Comparison of ENCODE assay signal across 8 cellular contexts in the genomic region with DNA sequence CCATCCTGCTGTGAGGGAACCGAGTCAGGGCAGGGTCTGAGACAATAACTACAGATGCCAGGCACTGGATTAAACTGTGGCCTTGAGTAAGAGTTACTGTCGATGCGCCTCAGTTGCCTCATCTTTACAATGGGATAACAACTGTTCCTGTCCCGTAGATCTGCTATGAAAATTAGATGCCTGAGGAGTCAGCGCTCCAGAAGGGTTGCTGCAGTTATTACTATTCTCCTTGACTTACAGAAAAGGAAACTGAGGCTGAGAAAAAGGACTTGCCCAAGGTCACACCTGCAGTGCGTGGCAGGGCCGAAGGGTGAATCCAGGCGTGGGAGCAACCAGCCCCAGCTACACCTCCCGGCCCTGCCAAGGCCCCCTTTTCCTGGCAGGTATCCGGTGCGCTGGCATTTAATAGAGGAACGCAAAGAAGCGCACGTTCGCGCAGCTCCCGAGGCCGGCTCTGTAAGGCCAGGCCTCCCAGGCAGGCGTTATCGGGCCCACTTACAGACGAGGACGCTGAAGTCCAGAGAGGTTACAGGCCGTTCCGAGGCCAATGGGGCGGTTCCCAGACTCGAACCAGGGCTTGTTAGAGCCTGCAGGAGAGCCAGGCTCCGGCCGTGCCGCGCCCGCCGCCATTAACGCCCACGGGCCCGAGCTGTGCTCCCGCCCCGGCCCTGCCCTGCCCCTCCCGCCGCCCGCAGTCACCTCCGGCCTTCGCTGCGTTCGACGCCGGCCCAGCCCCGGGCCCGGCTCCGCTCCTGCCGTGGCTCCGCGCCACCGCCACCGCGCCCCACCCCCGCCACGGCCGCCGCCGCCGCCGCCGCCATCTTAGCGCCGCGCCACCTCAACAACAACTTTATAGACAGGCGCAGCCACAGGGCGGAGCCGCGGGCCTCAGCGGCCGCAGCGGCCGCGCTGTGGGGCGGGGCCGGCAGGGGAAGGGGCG. TPM values are rescaled to one million over a fixed set of nuclear protein-coding genes. Genes with fewer than 3 reads are reported as not detected.
DNase-seq lines count a peak whose midpoint lies in the region; ATAC-seq and TF ChIP-seq lines count a peak whose summit lies in the region.

A gene (minus strand): TSS at position 852 of the 940 bp plus-strand sequence. CDS start 31 bp downstream, at position 821.

- TF ChIP-seq CTCF in AG09309 (IDR thresholded peaks at IDR 0.05; ENCODE audit: control insufficient read depth, insufficient read depth, low read depth, low read length, missing control alignments) = no peak
- no peak for TF ChIP-seq CTCF in endodermal cell (conservative IDR thresholded peaks at IDR 0.05)

- H3K36me3 Mint-ChIP-seq in endodermal cell (ENCODE audit: low read depth) = peaks cover 18% of the 10 kb centered on the region

- ATAC-seq in GM18858 (IDR thresholded peaks at IDR 0.05; ENCODE audit: unreplicated experiment) (peak; percentile 31), HG03025 (IDR thresholded peaks at IDR 0.05; ENCODE audit: low FRiP score, unreplicated experiment) (peak; percentile 39)

- H3K27me3 Mint-ChIP-seq in endodermal cell (ENCODE audit: insufficient read depth) = peaks cover 4% of the 10 kb centered on the region

- H3K9me3 ChIP-seq in endodermal cell (ENCODE audit: control insufficient read depth, low read length) = no peaks in the 10 kb centered on the region
- H3K9me3 ChIP-seq in mucosa of stomach (ENCODE audit: control insufficient read depth, low read length) = no peaks in the 10 kb centered on the region

- DNase-seq in AG09309 (ENCODE audit: low read depth) = no peak
- DNase-seq in RPMI8226 = peak; percentile 59
- no peak for DNase-seq in endodermal cell
- DNase-seq in kidney glomerular epithelial cell (lab: John Stamatoyannopoulos, UW) = no peak
- no peak for DNase-seq in HuH-7 (ENCODE audit: low spot score)

- no peaks in the 10 kb centered on the region for H3K9me3 Mint-ChIP-seq in endodermal cell

- H3K4me1 ChIP-seq in endodermal cell (ENCODE audit: control insufficient read depth, insufficient read depth, low read length) (peaks cover 7% of the 10 kb centered on the region), mucosa of stomach (ENCODE audit: control insufficient read depth, insufficient read depth, low read length) (peaks cover 42% of the 10 kb centered on the region)

- WGBS in endodermal cell (ENCODE audit: insufficient coverage in 1 of 2, insufficient read length in 1 of 2), 2 experiments = 6 to 19% methylated on average over 29 to 75 of the region's 78 CpGs

- H3K4me3 ChIP-seq in AG09309 (ENCODE audit: control insufficient read depth, low read depth, low read length) = peak within 1 kb of the TSS; percentile 98
- peak within 1 kb of the TSS; percentile 97 for H3K4me3 ChIP-seq in endodermal cell (ENCODE audit: low read length)
- H3K4me3 ChIP-seq in mucosa of stomach (ENCODE audit: low read length) = peak within 1 kb of the TSS; percentile 97

- H3K27me3 ChIP-seq in endodermal cell (ENCODE audit: control insufficient read depth, insufficient read depth, low read length, poor library complexity, severe bottlenecking) = no peaks in the 10 kb centered on the region
- no peaks in the 10 kb centered on the region for H3K27me3 ChIP-seq in mucosa of stomach (ENCODE audit: control insufficient read depth, insufficient read depth, low read length)

- H3K36me3 ChIP-seq in endodermal cell (ENCODE audit: control insufficient read depth, insufficient read depth, low read length) (peaks cover 15% of the 10 kb centered on the region), mucosa of stomach (ENCODE audit: control insufficient read depth, insufficient read depth, low read length) (peaks cover 4% of the 10 kb centered on the region)

- H3K27ac ChIP-seq in endodermal cell (ENCODE audit: low read depth, low read length) = peak within 1 kb of the TSS; percentile 77

- peak within 1 kb of the TSS; percentile 79 for H3K4me3 Mint-ChIP-seq in endodermal cell

- peak within 1 kb of the TSS; percentile 84 for H3K27ac Mint-ChIP-seq in endodermal cell

- H3K4me1 Mint-ChIP-seq in endodermal cell = no peaks in the 10 kb centered on the region

- H3K9ac ChIP-seq in endodermal cell (ENCODE audit: extremely low read depth, low read length, poor library complexity, severe bottlenecking) = peak within 1 kb of the TSS; percentile 87
- peak within 1 kb of the TSS; percentile 98 for H3K9ac ChIP-seq in mucosa of stomach (ENCODE audit: low read length)

RNA-seq across cellular contexts. Expression of the gene that starts here (rescaled TPM):
- total RNA-seq in endodermal cell = 10 to 100 TPM; 26.0 to 29.1 TPM
- polyA plus RNA-seq in endodermal cell (2013, experiment 1 of 2) = 29.7 TPM
- polyA plus RNA-seq in endodermal cell (2013, experiment 2 of 2) = 26.7 TPM
